9 cellular contexts compared by ENCODE assay signal in genomic region chr3:141426404-141427034, GRCh38. TPM values are rescaled to one million over a fixed set of nuclear protein-coding genes. Genes with fewer than 3 reads are reported as not detected.
DNase-seq lines count a peak whose midpoint lies in the region; ATAC-seq and TF ChIP-seq lines count a peak whose summit lies in the region.
"Had no signal": no experiment of that assay in that cellular context is flagged by ENCODE, and none has a peak within 500 bp of the region (broad histone marks: within the 10 kb centered on the region; RNA-seq: fewer than 3 reads in every experiment).

No MANE protein-coding gene starts in this region.

- H3K14ac ChIP-seq in H9 (ENCODE audit: insufficient read depth, low read length) = no peak overlapping the region

- peaks cover 19% of the 10 kb centered on the region for H3K4me1 ChIP-seq in CD8-positive, alpha-beta memory T cell (ENCODE audit: insufficient read depth, low read length)
- no peaks in the 10 kb centered on the region; the same call in 1 of the 2 replicates for H3K4me1 ChIP-seq in H9 (ENCODE audit: insufficient read depth, low read length)

- no peaks in the 10 kb centered on the region for H3K23me2 ChIP-seq in H9 (ENCODE audit: insufficient read length, low read depth, low read length, poor library complexity, severe bottlenecking)

- peaks cover 43 to 82% (median 63%) of the 10 kb centered on the region in 3 donors for H3K4me1 Mint-ChIP-seq in CD8-positive, alpha-beta memory T cell
- peaks cover 22 to 28% of the 10 kb centered on the region in 2 experiments for H3K4me1 Mint-ChIP-seq in H9

- no peak overlapping the region for H2AK5ac ChIP-seq in H9 (ENCODE audit: insufficient read length, low read length)

- no peaks in the 10 kb centered on the region for H3K27me3 ChIP-seq in CD8-positive, alpha-beta memory T cell (ENCODE audit: insufficient read depth, low read length, poor library complexity, severe bottlenecking)
- H3K27me3 ChIP-seq in WERI-Rb-1 (ENCODE audit: insufficient read depth, low read depth, severe bottlenecking) = no peaks in the 10 kb centered on the region
- no peaks in the 10 kb centered on the region for H3K27me3 ChIP-seq in H9 (ENCODE audit: insufficient read depth, low read length)

- intact Hi-C loops in head of caudate nucleus (cut with DNase I) = no loop called here
- intact Hi-C loops in posterior cingulate gyrus (cut with DNase I) = no loop called here

- H3K9me3 Mint-ChIP-seq in CD8-positive, alpha-beta memory T cell = no peaks in the 10 kb centered on the region
- H3K9me3 Mint-ChIP-seq in H9 = no peaks in the 10 kb centered on the region

- POLR2A ChIA-PET in CD8-positive, alpha-beta memory T cell (lab: Charles Lee) = no interaction called here

- H3K23ac ChIP-seq in H9 (ENCODE audit: insufficient read length, low read depth, low read length) = no peak overlapping the region

- no peak for DNase-seq in CD8-positive, alpha-beta memory T cell
- DNase-seq in WERI-Rb-1 (peak; percentile 94), head of caudate nucleus (peak; percentile 31 to 87 (median 70)), posterior cingulate gyrus (peak; percentile 45 to 93 (median 64)), H9 (no peak), NCI-H2171 (lab: John Stamatoyannopoulos, UW) (no peak)

- no peak for TF ChIP-seq CTCF in WERI-Rb-1 (IDR thresholded peaks at IDR 0.05; ENCODE audit: low read depth, low read length)
- TF ChIP-seq CTCF in H9 (conservative IDR thresholded peaks at IDR 0.05) = no peak

- H3K4me3 ChIP-seq in CD8-positive, alpha-beta memory T cell (ENCODE audit: low read length) = no peak overlapping the region
- H3K4me3 ChIP-seq in WERI-Rb-1 (ENCODE audit: low read depth, low read length) = no peak overlapping the region

- no peak overlapping the region for H3K9ac ChIP-seq in H9 (ENCODE audit: extremely low read depth, insufficient read length, low read length)

- H3K79me2 ChIP-seq in H9 (ENCODE audit: insufficient read depth, low read length) = no peaks in the 10 kb centered on the region

- no peak overlapping the region for H3K4me2 ChIP-seq in H9 (ENCODE audit: insufficient read depth, insufficient read length, low read length)

- no peaks in the 10 kb centered on the region for H4K20me1 ChIP-seq in H9 (ENCODE audit: control insufficient read depth, insufficient read depth, insufficient read length)

- no peak overlapping the region for H4K8ac ChIP-seq in H9 (replicated peaks; ENCODE audit: insufficient read length, low read depth, low read length)

- H2BK15ac ChIP-seq in H9 (ENCODE audit: low read depth, low read length) = no peak overlapping the region

- peaks cover 0 to 70% (median 10%) of the 10 kb centered on the region in 3 donors for H3K36me3 Mint-ChIP-seq in CD8-positive, alpha-beta memory T cell
- H3K36me3 Mint-ChIP-seq in H9 (ENCODE audit: insufficient read depth in 1 of 3, low read depth in 3 of 3) = no peaks in the 10 kb centered on the region

- H2BK120ac ChIP-seq in H9 (ENCODE audit: low read depth, low read length, poor library complexity, severe bottlenecking) = no peak overlapping the region

- CTCF ChIA-PET in CD8-positive, alpha-beta memory T cell (lab: Charles Lee) = interaction anchor here (1.2 to 5.4 kb wide), 4 partner anchors 10 to 66 kb away, joined by 5 to 32 read pairs (median 8); no protein-coding TSS in a partner anchor

- no peaks in the 10 kb centered on the region for H3K79me1 ChIP-seq in H9 (ENCODE audit: insufficient read depth, low read depth, low read length, poor library complexity, severe bottlenecking)

- H4K91ac ChIP-seq in H9 (ENCODE audit: insufficient read length, low read depth, low read length) = no peak overlapping the region

- H3K36me3 ChIP-seq in CD8-positive, alpha-beta memory T cell (ENCODE audit: insufficient read depth, low read length) = peaks cover 4% of the 10 kb centered on the region
- peaks cover 4% of the 10 kb centered on the region for H3K36me3 ChIP-seq in WERI-Rb-1

- no CpG with 5 or more reads among the region's 9 CpGs for WGBS in H9 (ENCODE audit: extremely low coverage, insufficient read length, low lambda C conversion rate)

- H3K9me3 ChIP-seq in CD8-positive, alpha-beta memory T cell (ENCODE audit: low read length) = no peaks in the 10 kb centered on the region
- H3K9me3 ChIP-seq in WERI-Rb-1 (ENCODE audit: severe bottlenecking) (no peaks in the 10 kb centered on the region), H9 (ENCODE audit: control insufficient read depth, low read depth, low read length) (no peaks in the 10 kb centered on the region)

- no peak overlapping the region for H3K18ac ChIP-seq in H9 (ENCODE audit: insufficient read length, low read depth, low read length)

- H2BK5ac ChIP-seq in H9 (ENCODE audit: insufficient read length, low read length) = no peak overlapping the region

- no peak overlapping the region for H2BK12ac ChIP-seq in H9 (ENCODE audit: insufficient read length, low read depth, low read length)

- no peak overlapping the region for H3K4me3 Mint-ChIP-seq in CD8-positive, alpha-beta memory T cell
- H3K4me3 Mint-ChIP-seq in H9 = no peak overlapping the region; a peak in 1 of 5 replicates
- H3K4me3 Mint-ChIP-seq: activated naive CD8-positive, alpha-beta T cell had no signal

- no peak overlapping the region for H3K56ac ChIP-seq in H9 (ENCODE audit: insufficient read length, low read depth, low read length)

- no peak overlapping the region for H2AFZ ChIP-seq in H9 (ENCODE audit: low read length)

- H3K4ac ChIP-seq in H9 (ENCODE audit: low read depth, low read length) = no peak overlapping the region

- H3K27ac Mint-ChIP-seq in CD8-positive, alpha-beta memory T cell = peak overlapping the region in 4 of 8 donors; percentile 18 to 76 (median 52)
- H3K27ac Mint-ChIP-seq in H9 = peak overlapping the region in 1 of 3 experiments; percentile 80; a peak in 2 of 7 replicates
- H3K27ac Mint-ChIP-seq: activated naive CD8-positive, alpha-beta T cell had no signal

- no peak overlapping the region for H4K5ac ChIP-seq in H9 (ENCODE audit: insufficient read length, low read depth, low read length)

- no peak overlapping the region for H3T11ph ChIP-seq in H9 (ENCODE audit: low read length)

- H2BK20ac ChIP-seq in H9 (ENCODE audit: low read depth, low read length, poor library complexity, severe bottlenecking) = no peak overlapping the region

- peak overlapping the region; percentile 7 for H3K27ac ChIP-seq in CD8-positive, alpha-beta memory T cell (ENCODE audit: low read depth, low read length)
- H3K27ac ChIP-seq in WERI-Rb-1 = peak overlapping the region; percentile 86
- H3K27ac ChIP-seq in H9 (ENCODE audit: insufficient read length, low read depth, low read length) = no peak overlapping the region

- no peaks in the 10 kb centered on the region for H3K27me3 Mint-ChIP-seq in CD8-positive, alpha-beta memory T cell
- H3K27me3 Mint-ChIP-seq in H9 (ENCODE audit: low read depth) = no peaks in the 10 kb centered on the region
- H3K27me3 Mint-ChIP-seq: activated naive CD8-positive, alpha-beta T cell had no signal

- ATAC-seq in activated CD4-positive, CD25-positive, alpha-beta regulatory T cell treated with anti-CD3 and anti-CD28 coated beads, Interleukin-2, amount 50 U/mL, for 24 hours = no peak
- no peak for ATAC-seq in HG02759 (IDR thresholded peaks at IDR 0.05; ENCODE audit: unreplicated experiment)

RNA-seq across cellular contexts. Expression of gene ZBTB38, which starts 58.2 kb away (rescaled TPM):
- 10 to 100 TPM; 78.6 to 87.1 TPM for total RNA-seq in CD8-positive, alpha-beta memory T cell
- 115 TPM for polyA plus RNA-seq in CD8-positive, alpha-beta memory T cell
- 12.7 and 14.6 TPM in 2 replicates for total RNA-seq in H9 (2021)

Comparison
In these comparisons a context has a peak if more than half of its experiments do, and no peak if none do; other contexts are left out.
1. DNase-seq: peak in WERI-Rb-1 (single experiment), head of caudate nucleus (42 of 42) and posterior cingulate gyrus (10 of 10); none in CD8-positive, alpha-beta memory T cell (0 of 5), H9 (single experiment) and NCI-H2171 (single experiment).